Comparison of ENCODE assay signal across 23 cellular contexts in genomic region chr7:35734001-35734483, GRCh38. TPM values are rescaled to one million over a fixed set of nuclear protein-coding genes. Genes with fewer than 3 reads are reported as not detected.
DNase-seq lines count a peak whose midpoint lies in the region; ATAC-seq, FAIRE-seq and TF ChIP-seq lines count a peak whose summit lies in the region.
"Had no signal": no experiment of that assay in that cellular context is flagged by ENCODE, and none has a peak within 500 bp of the region (broad histone marks: within the 10 kb centered on the region; RNA-seq: fewer than 3 reads in every experiment).

No MANE protein-coding gene starts in this region.

- ATAC-seq in left ventricle myocardium superior, result peak; percentile 46
- ATAC-seq in GM21723 (IDR thresholded peaks at IDR 0.05; ENCODE audit: unreplicated experiment), result no peak
- ATAC-seq: naive thymus-derived CD4-positive, alpha-beta T cell; T-helper 17 cell had no signal

- H3K4me3 ChIP-seq in right atrium auricular region, result no peak overlapping the region
- H3K4me3 ChIP-seq: uterus had no signal

- peaks cover 0 to 15% of the 10 kb centered on the region in 2 donors for H3K4me1 ChIP-seq in right atrium auricular region

- TF ChIP-seq POLR2A in GM12892 (IDR thresholded peaks at IDR 0.05; ENCODE audit: low read depth, low read length), result no peak

- DNase-seq in left ventricle myocardium superior (no peak), right atrium auricular region (ENCODE audit: low spot score) (no peak), astrocyte of the hippocampus (ENCODE audit: low read depth, low spot score) (peak; percentile 26), myocyte (ENCODE audit: low read depth) (peak; percentile 58), GM12892 (ENCODE audit: insufficient read length) (no peak), NCI-H1048 (lab: John Stamatoyannopoulos, UW) (no peak), kidney tubule cell (ENCODE audit: low spot score) (no peak)
- DNase-seq: activated CD4-positive, alpha-beta T cell treated with anti-CD3 and anti-CD28 coated beads, Interleukin-2, amount 50 U/mL, for 48 hours; activated naive CD4-positive, alpha-beta T cell; activated T-cell treated with anti-CD3 and anti-CD28 coated beads for 4 hours; cerebellar nuclear complex; effector memory CD4-positive, alpha-beta T cell; MV-4-11; naive thymus-derived CD4-positive, alpha-beta T cell; NCI-H1930; NCI-H510A; SHP77; small intestine; stimulated activated CD4-positive, alpha-beta T cell treated with anti-CD3 and anti-CD28 coated beads, Interleukin-4, amount 100 ng/mL, for 24 hours; T-helper 17 cell; uterus had no signal

- TF ChIP-seq CTCF in right atrium auricular region (IDR thresholded peaks at IDR 0.05), result no peak

- peak overlapping the region in 1 of 2 donors; percentile 17 for H3K27ac ChIP-seq in right atrium auricular region
- H3K27ac ChIP-seq: uterus, VCaP had no signal

- intact Hi-C loops in left ventricle myocardium superior (cut with micrococcal nuclease), result no loop called here

- H3K36me3 ChIP-seq in right atrium auricular region, result no peaks in the 10 kb centered on the region
- H3K36me3 ChIP-seq: uterus had no signal

- H3K27me3 ChIP-seq in right atrium auricular region, result no peaks in the 10 kb centered on the region
- H3K27me3 ChIP-seq: uterus had no signal

- H3K9me3 ChIP-seq in right atrium auricular region, result no peaks in the 10 kb centered on the region
- H3K9me3 ChIP-seq: uterus had no signal

- FAIRE-seq in GM12892 (lab: Jason Lieb, UNC), result no peak
- FAIRE-seq: small intestine had no signal

RNA-seq across cellular contexts. Expression of gene HERPUD2, which starts 39.1 kb away (rescaled TPM):
- 15.0 TPM for total RNA-seq in left ventricle myocardium superior
- 10 to 100 TPM; 14.0 to 23.9 TPM for total RNA-seq in right atrium auricular region
- total RNA-seq in myocyte, result 24.6 and 25.2 TPM in 2 replicates
- polyA plus RNA-seq in myocyte (2012), result 24.2 TPM
- polyA plus RNA-seq in GM12892 (2012; ENCODE audit: missing spikeins), result 11.2 TPM

Comparison
In these comparisons a context has a peak if more than half of its experiments do, and no peak if none do; other contexts are left out.
1. DNase-seq: peak in astrocyte of the hippocampus (single experiment) and myocyte (single experiment); none in left ventricle myocardium superior (single experiment), right atrium auricular region (single experiment), GM12892 (single experiment), NCI-H1048 (single experiment) and kidney tubule cell (single experiment).